In the genomic region with DNA sequence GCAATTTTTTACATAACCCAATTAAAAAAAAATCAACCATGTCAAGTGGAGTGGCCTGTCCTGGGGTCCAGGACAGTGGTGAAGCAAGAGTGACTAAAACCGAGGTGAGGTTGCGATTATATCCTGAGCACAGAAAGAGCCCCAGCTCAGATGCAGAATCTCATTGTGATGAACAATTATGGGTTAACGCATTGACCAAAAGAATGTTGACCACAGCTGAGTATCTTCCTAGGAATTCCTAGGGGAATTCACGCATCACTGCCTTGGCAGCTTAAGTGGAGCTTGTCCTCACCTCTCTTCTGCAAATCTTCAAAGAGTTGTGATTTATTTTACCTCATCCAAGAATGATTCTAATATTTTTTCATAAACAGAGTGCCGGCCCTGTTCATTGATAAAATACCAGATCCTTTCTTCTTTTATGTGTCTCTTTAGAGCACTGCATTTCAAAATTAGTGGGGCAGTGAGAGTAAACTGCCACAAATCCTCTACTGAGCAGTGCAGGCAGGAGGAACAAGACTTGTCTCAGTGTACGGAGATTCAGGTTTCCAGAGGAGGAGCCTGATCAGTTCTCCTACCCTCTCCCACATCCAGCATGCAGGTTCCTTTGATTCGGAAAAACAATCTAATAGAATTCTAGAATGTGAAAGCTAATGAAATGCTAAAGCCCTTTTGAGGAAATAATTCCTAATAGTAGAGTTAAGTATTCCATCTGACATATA, we compare ENCODE assay signal across 17 cellular contexts.
DNase-seq lines count a peak whose midpoint lies in the region; ATAC-seq and TF ChIP-seq lines count a peak whose summit lies in the region.
"Had no signal": no experiment of that assay in that cellular context is flagged by ENCODE, and none has a peak within 500 bp of the region (broad histone marks: within the 10 kb centered on the region; RNA-seq: fewer than 3 reads in every experiment).

No MANE protein-coding gene starts in this region.

- H3K36me3 ChIP-seq in GM23338 (ENCODE audit: insufficient read depth) (no peaks in the 10 kb centered on the region), brain microvascular endothelial cell (replicated peaks) (no peaks in the 10 kb centered on the region), smooth muscle cell (ENCODE audit: low read depth) (no peaks in the 10 kb centered on the region), aorta (ENCODE audit: control insufficient read depth in 1 of 2, insufficient read depth in 2 of 2, low read length in 1 of 2) (no peaks in the 10 kb centered on the region)

- 0 out of 2 replicates have a peak, but pooled peaks cover 3% of the 10 kb centered on the region for H3K9me2 ChIP-seq in GM23338 (ENCODE audit: insufficient read depth)

- TF ChIP-seq CTCF in GM23338 (conservative IDR thresholded peaks at IDR 0.05; ENCODE audit: low read depth in 2 of 2) (no peak), brain microvascular endothelial cell (IDR thresholded peaks at IDR 0.05; ENCODE audit: low read depth, low read length, missing control alignments) (no peak), nephron progenitor cell (IDR thresholded peaks at IDR 0.05) (no peak), smooth muscle cell (IDR thresholded peaks at IDR 0.05; ENCODE audit: borderline replicate concordance, insufficient read depth, poor library complexity, severe bottlenecking) (no peak), progenitor cell of endocrine pancreas (IDR thresholded peaks at IDR 0.05; ENCODE audit: unreplicated experiment) (no peak)

- in situ Hi-C loops in brain microvascular endothelial cell (cut with HindIII; ENCODE audit: low pct_ligation_motif_present, low sequenced_read_pairs) = no loop called here

- H3K36me3 Mint-ChIP-seq in GM23338 (ENCODE audit: low read depth) (0 out of 3 replicates have a peak, but pooled peaks cover 4% of the 10 kb centered on the region), nephron progenitor cell (ENCODE audit: low read depth) (peaks cover 5% of the 10 kb centered on the region), progenitor cell of endocrine pancreas (ENCODE audit: insufficient read depth) (no peaks in the 10 kb centered on the region)
- H3K36me3 Mint-ChIP-seq: activated CD8-positive, alpha-beta memory T cell treated with anti-CD3 and anti-CD28 coated beads, Interleukin-2, amount 10 ng/mL, durations not matched to agents 7 days and 5 days; activated naive CD4-positive, alpha-beta T cell treated with anti-CD3 and anti-CD28 coated beads, Interleukin-2, amount 50 U/mL, for 72 hours; CD8-positive, alpha-beta memory T cell had no signal

- DNase-seq in GM23338 (ENCODE audit: low spot score) (peak; percentile 36), NCI-H226 (peak; percentile 89), brain microvascular endothelial cell (peak; percentile 69), nephron progenitor cell (peak; percentile 36), smooth muscle cell (lab: John Stamatoyannopoulos, UW; ENCODE audit: unreplicated experiment) (no peak), aorta (no peak), progenitor cell of endocrine pancreas (ENCODE audit: low spot score, unreplicated experiment) (no peak)
- no peak for DNase-seq in activated T-cell treated with anti-CD3 and anti-CD28 coated beads, Interleukin-2, amount 50 U/mL, for 48 hours
- DNase-seq: activated CD8-positive, alpha-beta memory T cell treated with anti-CD3 and anti-CD28 coated beads, Interleukin-2, amount 10 ng/mL, durations not matched to agents 7 days and 5 days; CD8-positive, alpha-beta memory T cell; NCI-H187; NCI-H748 treated with DMSO at 0.1 percent for 48 hours; SIG-M5; testis had no signal

- H3K27me3 ChIP-seq in GM23338 (ENCODE audit: insufficient read depth) = no peaks in the 10 kb centered on the region
- H3K27me3 ChIP-seq in brain microvascular endothelial cell (replicated peaks) = no peaks in the 10 kb centered on the region
- no peaks in the 10 kb centered on the region for H3K27me3 ChIP-seq in smooth muscle cell (ENCODE audit: low read depth)
- peaks cover 0 to 2% of the 10 kb centered on the region in 2 donors for H3K27me3 ChIP-seq in aorta (ENCODE audit: control insufficient read depth in 1 of 2, insufficient read depth in 2 of 2, low read length in 1 of 2)
- H3K27me3 ChIP-seq: testis had no signal

- no peaks in the 10 kb centered on the region for H3K9me3 ChIP-seq in smooth muscle cell (replicated peaks; ENCODE audit: low read depth)
- no peaks in the 10 kb centered on the region for H3K9me3 ChIP-seq in aorta (ENCODE audit: control insufficient read depth, low read length)
- H3K9me3 ChIP-seq: testis had no signal

- ATAC-seq in GM23338 (peak; percentile 39; the same call in 2 of the 3 replicates), aorta (ENCODE audit: low FRiP score) (no peak)
- ATAC-seq: activated CD8-positive, alpha-beta memory T cell treated with anti-CD3 and anti-CD28 coated beads, Interleukin-2, amount 10 ng/mL, durations not matched to agents 7 days and 5 days; activated naive CD4-positive, alpha-beta T cell treated with anti-CD3 and anti-CD28 coated beads, Interleukin-2, amount 50 U/mL, for 72 hours had no signal

- H4K20me1 ChIP-seq in GM23338 (replicated peaks; ENCODE audit: insufficient read depth) (no peaks in the 10 kb centered on the region), smooth muscle cell (ENCODE audit: low read depth) (no peaks in the 10 kb centered on the region)

- intact Hi-C loops in aorta (cut with DNase I) = no loop called here

- H3K27ac ChIP-seq in GM23338 (ENCODE audit: low read depth) (no peak overlapping the region; the same call in 1 of the 2 replicates), brain microvascular endothelial cell (no peak overlapping the region), smooth muscle cell (ENCODE audit: low read depth) (no peak overlapping the region), aorta (ENCODE audit: low read depth in 1 of 2, low read length in 2 of 2) (no peak overlapping the region)
- H3K27ac ChIP-seq: parathyroid adenoma, testis had no signal

- 42% methylated on average over 7 of the region's 7 CpGs for WGBS in smooth muscle cell (ENCODE audit: low lambda C conversion rate)
- WGBS in aorta, 2 donors = 44 to 55% methylated on average over 7 of the region's 7 CpGs

- no peak overlapping the region for H2AFZ ChIP-seq in GM23338
- H2AFZ ChIP-seq in smooth muscle cell (ENCODE audit: low read depth) = no peak overlapping the region
- H2AFZ ChIP-seq: parathyroid adenoma had no signal

- H3K4me3 ChIP-seq in GM23338 (no peak overlapping the region), brain microvascular endothelial cell (ENCODE audit: low read depth, low read length) (no peak overlapping the region), smooth muscle cell (no peak overlapping the region), aorta (ENCODE audit: low read length in 2 of 2) (no peak overlapping the region)
- H3K4me3 ChIP-seq: testis had no signal

- H3K4me2 ChIP-seq in GM23338 (no peak overlapping the region), smooth muscle cell (no peak overlapping the region)

- peaks cover 8% of the 10 kb centered on the region for H3K9me3 Mint-ChIP-seq in GM23338
- H3K9me3 Mint-ChIP-seq in nephron progenitor cell = peaks cover 18% of the 10 kb centered on the region
- H3K9me3 Mint-ChIP-seq in progenitor cell of endocrine pancreas (ENCODE audit: low read depth) = peaks cover 5% of the 10 kb centered on the region
- H3K9me3 Mint-ChIP-seq: activated naive CD4-positive, alpha-beta T cell treated with anti-CD3 and anti-CD28 coated beads, Interleukin-2, amount 50 U/mL, for 72 hours; dendritic cell treated with granulocyte-macrophage colony-stimulating factor and Interleukin-4, amounts not matched to agents 40 ng/mL and 50 ng/mL, for 4 days had no signal

- H3K27me3 Mint-ChIP-seq in GM23338 (ENCODE audit: insufficient read depth, low read depth, poor library complexity) (peaks cover 2% of the 10 kb centered on the region), nephron progenitor cell (ENCODE audit: low read depth, poor library complexity) (peaks cover 12% of the 10 kb centered on the region), progenitor cell of endocrine pancreas (peaks cover 28% of the 10 kb centered on the region)

- H3K4me1 ChIP-seq in GM23338 (ENCODE audit: insufficient read depth) (no peaks in the 10 kb centered on the region), smooth muscle cell (ENCODE audit: low read depth) (no peaks in the 10 kb centered on the region), aorta (ENCODE audit: control insufficient read depth in 1 of 2, insufficient read depth in 2 of 2, low read length in 2 of 2) (no peaks in the 10 kb centered on the region)
- H3K4me1 ChIP-seq: parathyroid adenoma, testis had no signal

- H3K4me1 Mint-ChIP-seq in GM23338 (no peaks in the 10 kb centered on the region), nephron progenitor cell (peaks cover 50% of the 10 kb centered on the region), progenitor cell of endocrine pancreas (ENCODE audit: low read depth) (no peaks in the 10 kb centered on the region)
- H3K4me1 Mint-ChIP-seq: activated CD8-positive, alpha-beta memory T cell treated with anti-CD3 and anti-CD28 coated beads, Interleukin-2, amount 10 ng/mL, durations not matched to agents 7 days and 5 days; CD8-positive, alpha-beta memory T cell had no signal

- no peak overlapping the region for H3K9ac ChIP-seq in smooth muscle cell (ENCODE audit: low read depth)
- H3K9ac ChIP-seq: parathyroid adenoma had no signal

- H3F3A ChIP-seq in GM23338 (replicated peaks; ENCODE audit: low read depth) (no peaks in the 10 kb centered on the region), smooth muscle cell (ENCODE audit: low read depth) (no peaks in the 10 kb centered on the region)

- no peak overlapping the region for H3K27ac Mint-ChIP-seq in GM23338
- peak overlapping the region; percentile 50 for H3K27ac Mint-ChIP-seq in nephron progenitor cell
- H3K27ac Mint-ChIP-seq in progenitor cell of endocrine pancreas = no peak overlapping the region
- H3K27ac Mint-ChIP-seq: activated CD8-positive, alpha-beta memory T cell treated with anti-CD3 and anti-CD28 coated beads, Interleukin-2, amount 10 ng/mL, durations not matched to agents 7 days and 5 days; activated naive CD4-positive, alpha-beta T cell treated with anti-CD3 and anti-CD28 coated beads, Interleukin-2, amount 50 U/mL, for 72 hours; CD8-positive, alpha-beta memory T cell; dendritic cell treated with granulocyte-macrophage colony-stimulating factor and Interleukin-4, amounts not matched to agents 40 ng/mL and 50 ng/mL, for 4 days had no signal

- no peak overlapping the region for H3K4me3 Mint-ChIP-seq in GM23338
- no peak overlapping the region for H3K4me3 Mint-ChIP-seq in nephron progenitor cell
- H3K4me3 Mint-ChIP-seq in progenitor cell of endocrine pancreas (ENCODE audit: low read depth) = no peak overlapping the region
- H3K4me3 Mint-ChIP-seq: activated CD8-positive, alpha-beta memory T cell treated with anti-CD3 and anti-CD28 coated beads, Interleukin-2, amount 10 ng/mL, durations not matched to agents 7 days and 5 days; CD8-positive, alpha-beta memory T cell; dendritic cell treated with granulocyte-macrophage colony-stimulating factor and Interleukin-4, amounts not matched to agents 40 ng/mL and 50 ng/mL, for 4 days had no signal

- H3K79me2 ChIP-seq in GM23338 (replicated peaks; ENCODE audit: insufficient read depth) (no peaks in the 10 kb centered on the region), smooth muscle cell (ENCODE audit: low read depth) (no peaks in the 10 kb centered on the region)
- H3K79me2 ChIP-seq: parathyroid adenoma had no signal

TF ChIP-seq in GM23338, 12 proteins besides CTCF, POLR2A, EP300 and RAD21 (continues in another document):
- no peak for TF ChIP-seq EZH2 (IDR thresholded peaks at IDR 0.05; ENCODE audit: low read depth, unreplicated experiment)

Comparison
In these comparisons a context has a peak if more than half of its experiments do, and no peak if none do; other contexts are left out.
1. DNase-seq: peak in GM23338 (single experiment), NCI-H226 (single experiment), brain microvascular endothelial cell (single experiment) and nephron progenitor cell (single experiment); none in activated T-cell treated with anti-CD3 and anti-CD28 coated beads, Interleukin-2, amount 50 U/mL, for 48 hours (0 of 2), smooth muscle cell (single experiment), aorta (0 of 2) and progenitor cell of endocrine pancreas (single experiment).